11 cellular contexts compared by ENCODE assay signal in genomic region chr18:525066-525797, GRCh38.
DNase-seq lines count a peak whose midpoint lies in the region; FAIRE-seq and TF ChIP-seq lines count a peak whose summit lies in the region.
"Had no signal": no experiment of that assay in that cellular context is flagged by ENCODE, and none has a peak within 500 bp of the region (broad histone marks: within the 10 kb centered on the region; RNA-seq: fewer than 3 reads in every experiment).

No MANE protein-coding gene starts in this region.

- no peak overlapping the region for H3K9ac ChIP-seq in adipocyte (ENCODE audit: low read length)

- peaks cover 19% of the 10 kb centered on the region for H3K4me1 ChIP-seq in adipocyte (ENCODE audit: control insufficient read depth, insufficient read depth, low read length)

- H3K27me3 ChIP-seq in adipocyte (replicated peaks; ENCODE audit: control insufficient read depth, insufficient read depth, low read length) = no peaks in the 10 kb centered on the region

- TF ChIP-seq CTCF in HFF-Myc (IDR thresholded peaks at IDR 0.05; ENCODE audit: low read depth, low read length, missing control alignments) = no peak

- peak; percentile 30 for FAIRE-seq in urothelium cell line (lab: Jason Lieb, UNC)

- H3K9me3 ChIP-seq in adipocyte (ENCODE audit: control insufficient read depth, low read length) = no peaks in the 10 kb centered on the region

- peak; percentile 49 for DNase-seq in HFF-Myc (ENCODE audit: extremely low read depth, low read depth)
- DNase-seq in adipocyte (ENCODE audit: low read depth) = no peak
- peak; percentile 7 for DNase-seq in glomerular visceral epithelial cell (ENCODE audit: extremely low spot score)
- peak; percentile 66 for DNase-seq in urothelium cell line (ENCODE audit: low spot score)
- DNase-seq in RPMI8226 = no peak
- no peak for DNase-seq in NCI-H187 (lab: John Stamatoyannopoulos, UW)
- no peak for DNase-seq in DMS53 treated with DMSO at 0.1 percent for 48 hours (lab: John Stamatoyannopoulos, UW; ENCODE audit: unreplicated experiment)
- DNase-seq: DND-41; H7; NCI-H1105 treated with DMSO at 0.1 percent for 48 hours; stimulated activated naive CD4-positive, alpha-beta T cell treated with Interleukin-2 at 50 U/mL for 16 hours had no signal

- no peaks in the 10 kb centered on the region for H3K36me3 ChIP-seq in adipocyte (ENCODE audit: control insufficient read depth, insufficient read depth, low read length, severe bottlenecking)

- H3K4me3 ChIP-seq in HFF-Myc (replicated peaks; ENCODE audit: low read depth, low read length) (no peak overlapping the region), adipocyte (ENCODE audit: low read length) (peak overlapping the region; percentile 51)

Comparison
In these comparisons a context has a peak if more than half of its experiments do, and no peak if none do; other contexts are left out.
1. DNase-seq: peak in HFF-Myc (single experiment), glomerular visceral epithelial cell (single experiment) and urothelium cell line (single experiment); none in adipocyte (single experiment), RPMI8226 (single experiment), NCI-H187 (0 of 2) and DMS53 treated with DMSO at 0.1 percent for 48 hours (single experiment).